ENCODE assay signal across 8 cellular contexts in genomic region chr9:136363106-136363605, GRCh38. TPM values are rescaled to one million over a fixed set of nuclear protein-coding genes. Genes with fewer than 3 reads are reported as not detected.
A peak's percentile ranks its signal among the peaks of the same experiment; 100 is the strongest.
DNase-seq lines count a peak whose midpoint lies in the region; ATAC-seq and TF ChIP-seq lines count a peak whose summit lies in the region.

No MANE protein-coding gene starts in this region.

- H3K4me3 Mint-ChIP-seq in T-helper 17 cell: peak overlapping the region; percentile 83

- ATAC-seq in HG02840 (IDR thresholded peaks at IDR 0.05; ENCODE audit: low FRiP score, unreplicated experiment): peak; percentile 66
- peak; percentile 88 for ATAC-seq in T-helper 17 cell

- H3K36me3 ChIP-seq in right atrium auricular region (peaks cover 5% of the 10 kb centered on the region), rectal smooth muscle tissue (ENCODE audit: control insufficient read depth, insufficient read depth, low read length) (no peaks in the 10 kb centered on the region), vagina (no peaks in the 10 kb centered on the region)

- DNase-seq in NCI-H1436 (lab: John Stamatoyannopoulos, UW) (peak; percentile 93), T-helper 17 cell (peak; percentile 74 to 93 (median 91)), right atrium auricular region (ENCODE audit: low spot score) (peak; percentile 94), vagina (ENCODE audit: extremely low spot score in 2 of 2) (peak in 1 of 2 donors; percentile 96)

- H3K4me3 ChIP-seq in right atrium auricular region (peak overlapping the region; percentile 65 to 78), rectal smooth muscle tissue (ENCODE audit: low read length) (peak overlapping the region; percentile 73), vagina (peak overlapping the region; percentile 75 to 99)

- TF ChIP-seq POLR2A in GM15510 (IDR thresholded peaks at IDR 0.05; ENCODE audit: borderline replicate concordance, extremely low read depth, insufficient read length) (peak; percentile 83), vagina (IDR thresholded peaks at IDR 0.05) (peak in 1 of 2 donors; percentile 45)

- H3K4me1 ChIP-seq in right atrium auricular region: peaks cover 0 to 41% of the 10 kb centered on the region in 2 donors
- peaks cover 27% of the 10 kb centered on the region for H3K4me1 ChIP-seq in rectal smooth muscle tissue (ENCODE audit: control insufficient read depth, insufficient read depth, low read length)
- H3K4me1 ChIP-seq in vagina: peaks cover 39% of the 10 kb centered on the region

- H3K27ac Mint-ChIP-seq in T-helper 17 cell: peak overlapping the region; percentile 34

- intact Hi-C loops in vagina (cut with DNase I): loop anchor here (10.0 kb wide), 1 partner anchor 48 kb away; no protein-coding TSS in a partner anchor

- peak overlapping the region; percentile 68 for H3K27ac ChIP-seq in angular gyrus (ENCODE audit: low read depth, low read length)
- peak overlapping the region; percentile 83 to 89 for H3K27ac ChIP-seq in right atrium auricular region
- peak overlapping the region; percentile 81 for H3K27ac ChIP-seq in rectal smooth muscle tissue (ENCODE audit: low read depth, low read length)
- peak overlapping the region; percentile 82 for H3K27ac ChIP-seq in vagina

- H3K36me3 Mint-ChIP-seq in T-helper 17 cell (ENCODE audit: low read depth): no peaks in the 10 kb centered on the region

- H3K27me3 ChIP-seq in right atrium auricular region (no peaks in the 10 kb centered on the region), rectal smooth muscle tissue (ENCODE audit: control insufficient read depth, insufficient read depth, low read length) (no peaks in the 10 kb centered on the region), vagina (no peaks in the 10 kb centered on the region)

- H3K4me1 Mint-ChIP-seq in T-helper 17 cell: peaks cover 7% of the 10 kb centered on the region

- H3K27me3 Mint-ChIP-seq in T-helper 17 cell: no peaks in the 10 kb centered on the region

- TF ChIP-seq CTCF in right atrium auricular region (IDR thresholded peaks at IDR 0.05) (no peak), vagina (IDR thresholded peaks at IDR 0.05) (no peak)

- H3K9ac ChIP-seq in rectal smooth muscle tissue (ENCODE audit: low read length): no peak overlapping the region

- H3K9me3 ChIP-seq in T-helper 17 cell (ENCODE audit: control insufficient read depth, low read length, poor library complexity, severe bottlenecking): no peaks in the 10 kb centered on the region
- H3K9me3 ChIP-seq in right atrium auricular region: no peaks in the 10 kb centered on the region
- no peaks in the 10 kb centered on the region for H3K9me3 ChIP-seq in vagina

RNA-seq across cellular contexts. Expression of gene DNLZ, which starts 0.4 kb away (rescaled TPM):
- 10 to 100 TPM; 19.3 to 28.6 TPM for total RNA-seq in T-helper 17 cell
- total RNA-seq in right atrium auricular region: 10 to 100 TPM; 15.4 to 36.6 TPM
- 25.0 TPM for total RNA-seq in vagina

RNA-seq across cellular contexts. Expression of gene CARD9, which starts 10.3 kb away (rescaled TPM):
- 1 to 10 TPM in 1 of 2 donors, under 1 TPM in 1; 0.86 to 1.9 TPM for total RNA-seq in T-helper 17 cell
- 1 to 10 TPM in 1 of 2 donors, under 1 TPM in 1; 0.15 to 1.1 TPM for total RNA-seq in right atrium auricular region
- total RNA-seq in vagina: 16.9 TPM

RNA-seq across cellular contexts. Expression of gene GPSM1, which starts 35.8 kb away (rescaled TPM):
- total RNA-seq in T-helper 17 cell (10 to 100 TPM in 1 of 2 donors, 1 to 10 TPM in 1; 7.4 to 10.8 TPM), right atrium auricular region (10 to 100 TPM; 39.4 to 44.5 TPM), vagina (35.4 TPM)

RNA-seq across cellular contexts. Expression of gene SNAPC4, which starts 36.8 kb away (rescaled TPM):
- total RNA-seq in T-helper 17 cell (10 to 100 TPM; 10.6 to 11.0 TPM), right atrium auricular region (1 to 10 TPM; 2.5 to 4.4 TPM), vagina (3.2 TPM)

RNA-seq across cellular contexts. Expression of gene ENTR1, which starts 47.3 kb away (rescaled TPM):
- 10 to 100 TPM; 46.5 to 51.8 TPM for total RNA-seq in T-helper 17 cell
- 10 to 100 TPM; 10.3 to 17.6 TPM for total RNA-seq in right atrium auricular region
- total RNA-seq in vagina: 60.4 TPM
